Comparison of ENCODE assay signal across 38 cellular contexts in genomic region chr11:33664166-33664565, GRCh38. TPM values are rescaled to one million over a fixed set of nuclear protein-coding genes. Genes with fewer than 3 reads are reported as not detected.
"Had no signal": no experiment of that assay in that cellular context is flagged by ENCODE, and none has a peak within 500 bp of the region (broad histone marks: within the 10 kb centered on the region; RNA-seq: fewer than 3 reads in every experiment).

No MANE protein-coding gene starts in this region.

- DNase-seq: activated B cell treated with CpG ODN at 0.5 μM for 24 hours; activated CD4-positive, alpha-beta memory T cell treated with anti-CD3 and anti-CD28 coated beads for 36 hours; activated CD4-positive, alpha-beta T cell treated with anti-CD3 and anti-CD28 coated beads for 4 hours; activated CD4-positive, alpha-beta T cell treated with anti-CD3 and anti-CD28 coated beads, Interleukin-2, amount 10 ng/mL, durations not matched to agents 24 days and 14 days; activated CD4-positive, alpha-beta T cell treated with anti-CD3 and anti-CD28 coated beads, Interleukin-2, amount 50 U/mL, for 1 hour; activated CD4-positive, alpha-beta T cell treated with anti-CD3 and anti-CD28 coated beads, Interleukin-2, amount 50 U/mL, for 4 hours; activated CD4-positive, CD25-positive, alpha-beta regulatory T cell treated with anti-CD3 and anti-CD28 coated beads, Interleukin-2, amount 50 U/mL, for 72 hours; activated CD8-positive, alpha-beta memory T cell treated with anti-CD3 and anti-CD28 coated beads, Interleukin-2, amount 50 U/mL, for 4 hours; activated CD8-positive, alpha-beta T cell treated with anti-CD3 and anti-CD28 coated beads for 36 hours; activated effector memory CD4-positive, alpha-beta T cell treated with anti-CD3 and anti-CD28 coated beads, Interleukin-2, amount 50 U/mL, for 16 hours; activated gamma-delta T cell treated with Interleukin-2 at 50 U/mL for 16 hours; activated naive CD4-positive, alpha-beta T cell; activated naive CD4-positive, alpha-beta T cell treated with anti-CD3 and anti-CD28 coated beads for 36 hours; activated naive CD4-positive, alpha-beta T cell treated with anti-CD3 and anti-CD28 coated beads, Interleukin-2, amount 50 U/mL, for 16 hours; activated naive CD8-positive, alpha-beta T cell treated with anti-CD3 and anti-CD28 coated beads for 36 hours; activated T-cell treated with anti-CD3 and anti-CD28 coated beads for 4 hours; activated T-cell treated with anti-CD3 and anti-CD28 coated beads, Interleukin-2, amount 50 U/mL, for 1 hour; activated T-cell treated with anti-CD3 and anti-CD28 coated beads, Interleukin-2, amount 50 U/mL, for 4 hours; activated T-cell treated with anti-CD3 and anti-CD28 coated beads, Interleukin-2, amount 50 U/mL, for 72 hours; adrenal gland; amniotic stem cell; aorta; caudate nucleus; T-helper 1 cell; T-helper 2 cell; T-helper 9 cell had no signal

- H3K4me3 Mint-ChIP-seq: activated B cell treated with CpG ODN at 0.5 μM for 24 hours; activated CD4-positive, alpha-beta memory T cell treated with anti-CD3 and anti-CD28 coated beads for 36 hours; activated CD4-positive, alpha-beta T cell treated with anti-CD3 and anti-CD28 coated beads, Interleukin-2, amount 10 ng/mL, durations not matched to agents 24 days and 14 days; activated CD8-positive, alpha-beta T cell treated with anti-CD3 and anti-CD28 coated beads for 36 hours; activated naive CD4-positive, alpha-beta T cell treated with anti-CD3 and anti-CD28 coated beads for 36 hours; activated naive CD8-positive, alpha-beta T cell treated with anti-CD3 and anti-CD28 coated beads for 36 hours; activated T-cell treated with anti-CD3 and anti-CD28 coated beads, Interleukin-2, amount 50 U/mL, for 4 hours; activated T-cell treated with anti-CD3 and anti-CD28 coated beads, Interleukin-2, amount 50 U/mL, for 72 hours; activated T-helper 1 cell treated with anti-CD3 and anti-CD28 coated beads, Interleukin-12 subunit alpha, Interleukin-12 subunit beta, Interleukin-2, Interleukin-4 antibody, amounts not matched to agents 30 ng/mL and 10 ng/mL and 1 ng/mL, durations not matched to agents 14 hours and 24 hours and 36 hours; activated T-helper 17 cell treated with anti-CD3 and anti-CD28 coated beads, Interleukin-2, amount 50 U/mL, for 72 hours; brain; central memory CD8-positive, alpha-beta T cell; T-helper 1 cell treated with Interleukin-12 subunit alpha and Interleukin-12 subunit beta and Interleukin-4 antibody, amounts not matched to agents 30 μg/mL and 1 μg/mL, for 36 hours; T-helper 2 cell treated with Interferon-gamma antibody and Interleukin-4, amounts not matched to agents 5 μg/mL and 100 μg/mL, for 36 hours had no signal

- H3K4me1 ChIP-seq: adrenal gland had no signal

- H3K36me3 Mint-ChIP-seq: activated CD4-positive, alpha-beta memory T cell treated with anti-CD3 and anti-CD28 coated beads for 36 hours; activated naive CD4-positive, alpha-beta T cell treated with anti-CD3 and anti-CD28 coated beads, Interleukin-2, amount 50 U/mL, for 72 hours; activated naive CD8-positive, alpha-beta T cell treated with anti-CD3 and anti-CD28 coated beads for 36 hours had no signal

- H3K4me3 ChIP-seq: adrenal gland, cardiac muscle cell had no signal

- H3K27ac Mint-ChIP-seq: activated B cell treated with CpG ODN at 0.5 μM for 24 hours; activated CD4-positive, alpha-beta memory T cell treated with anti-CD3 and anti-CD28 coated beads for 36 hours; activated CD4-positive, alpha-beta T cell treated with anti-CD3 and anti-CD28 coated beads, Interleukin-2, amount 10 ng/mL, durations not matched to agents 24 days and 14 days; activated CD8-positive, alpha-beta T cell treated with anti-CD3 and anti-CD28 coated beads for 36 hours; activated naive CD4-positive, alpha-beta T cell treated with anti-CD3 and anti-CD28 coated beads for 36 hours; activated naive CD4-positive, alpha-beta T cell treated with anti-CD3 and anti-CD28 coated beads, Interleukin-2, amount 50 U/mL, for 72 hours; activated naive CD8-positive, alpha-beta T cell treated with anti-CD3 and anti-CD28 coated beads for 36 hours; activated T-cell treated with anti-CD3 and anti-CD28 coated beads, Interleukin-2, amount 50 U/mL, for 72 hours; activated T-helper 1 cell treated with anti-CD3 and anti-CD28 coated beads, Interleukin-12 subunit alpha, Interleukin-12 subunit beta, Interleukin-2, Interleukin-4 antibody, amounts not matched to agents 30 ng/mL and 10 ng/mL and 1 ng/mL, durations not matched to agents 14 hours and 24 hours and 36 hours; activated T-helper 17 cell treated with anti-CD3 and anti-CD28 coated beads, Interleukin-2, amount 50 U/mL, for 72 hours; brain; T-helper 1 cell treated with Interleukin-12 subunit alpha and Interleukin-12 subunit beta and Interleukin-4 antibody, amounts not matched to agents 30 μg/mL and 1 μg/mL, for 36 hours; T-helper 2 cell treated with Interferon-gamma antibody and Interleukin-4, amounts not matched to agents 5 μg/mL and 100 μg/mL, for 36 hours had no signal

- H3K9me3 ChIP-seq: adrenal gland had no signal

- H3K9me3 Mint-ChIP-seq: activated B cell treated with CpG ODN at 0.5 μM for 24 hours; activated CD4-positive, alpha-beta memory T cell treated with anti-CD3 and anti-CD28 coated beads for 36 hours; activated CD4-positive, alpha-beta T cell treated with anti-CD3 and anti-CD28 coated beads, Interleukin-2, amount 10 ng/mL, durations not matched to agents 24 days and 14 days; activated CD8-positive, alpha-beta T cell treated with anti-CD3 and anti-CD28 coated beads for 36 hours; activated naive CD4-positive, alpha-beta T cell treated with anti-CD3 and anti-CD28 coated beads for 36 hours; activated naive CD4-positive, alpha-beta T cell treated with anti-CD3 and anti-CD28 coated beads, Interleukin-2, amount 50 U/mL, for 72 hours; activated naive CD8-positive, alpha-beta T cell treated with anti-CD3 and anti-CD28 coated beads for 36 hours; activated T-cell treated with anti-CD3 and anti-CD28 coated beads, Interleukin-2, amount 50 U/mL, for 4 hours; activated T-cell treated with anti-CD3 and anti-CD28 coated beads, Interleukin-2, amount 50 U/mL, for 72 hours; activated T-helper 1 cell treated with anti-CD3 and anti-CD28 coated beads, Interleukin-12 subunit alpha, Interleukin-12 subunit beta, Interleukin-2, Interleukin-4 antibody, amounts not matched to agents 30 ng/mL and 10 ng/mL and 1 ng/mL, durations not matched to agents 14 hours and 24 hours and 36 hours; activated T-helper 17 cell treated with anti-CD3 and anti-CD28 coated beads, Interleukin-2, amount 50 U/mL, for 72 hours; central memory CD8-positive, alpha-beta T cell; T-helper 1 cell treated with Interleukin-12 subunit alpha and Interleukin-12 subunit beta and Interleukin-4 antibody, amounts not matched to agents 30 μg/mL and 1 μg/mL, for 36 hours; T-helper 2 cell treated with Interferon-gamma antibody and Interleukin-4, amounts not matched to agents 5 μg/mL and 100 μg/mL, for 36 hours had no signal

- H3K27ac ChIP-seq: adrenal gland, cardiac muscle cell, VCaP had no signal

- FAIRE-seq: TTC549 had no signal

- H3K27me3 Mint-ChIP-seq: activated CD4-positive, alpha-beta T cell treated with anti-CD3 and anti-CD28 coated beads, Interleukin-2, amount 10 ng/mL, durations not matched to agents 24 days and 14 days; activated naive CD8-positive, alpha-beta T cell treated with anti-CD3 and anti-CD28 coated beads for 36 hours had no signal

- ATAC-seq: activated CD8-positive, alpha-beta T cell treated with anti-CD3 and anti-CD28 coated beads for 36 hours; activated naive CD4-positive, alpha-beta T cell treated with anti-CD3 and anti-CD28 coated beads, Interleukin-2, amount 50 U/mL, for 72 hours; activated T-cell treated with anti-CD3 and anti-CD28 coated beads, Interleukin-2, amount 50 U/mL, for 4 hours; activated T-cell treated with anti-CD3 and anti-CD28 coated beads, Interleukin-2, amount 50 U/mL, for 72 hours; activated T-helper 17 cell treated with anti-CD3 and anti-CD28 coated beads, Interleukin-2, amount 50 U/mL, for 72 hours had no signal

- H3K27me3 ChIP-seq: adrenal gland, cardiac muscle cell had no signal

- H3K4me1 Mint-ChIP-seq: activated B cell treated with CpG ODN at 0.5 μM for 24 hours; activated CD4-positive, alpha-beta T cell treated with anti-CD3 and anti-CD28 coated beads, Interleukin-2, amount 10 ng/mL, durations not matched to agents 24 days and 14 days; activated naive CD8-positive, alpha-beta T cell treated with anti-CD3 and anti-CD28 coated beads for 36 hours; activated T-helper 17 cell treated with anti-CD3 and anti-CD28 coated beads, Interleukin-2, amount 50 U/mL, for 72 hours; central memory CD8-positive, alpha-beta T cell had no signal

- H3K36me3 ChIP-seq: adrenal gland, cardiac muscle cell had no signal

RNA-seq across cellular contexts. Expression of gene C11orf91, which starts 36.5 kb away (rescaled TPM):
- total RNA-seq: activated CD4-positive, alpha-beta memory T cell treated with anti-CD3 and anti-CD28 coated beads for 36 hours; activated CD8-positive, alpha-beta memory T cell treated with anti-CD3 and anti-CD28 coated beads for 36 hours; activated CD8-positive, alpha-beta T cell treated with anti-CD3 and anti-CD28 coated beads for 36 hours; activated naive CD4-positive, alpha-beta T cell treated with anti-CD3 and anti-CD28 coated beads for 36 hours; activated naive CD4-positive, alpha-beta T cell treated with anti-CD3 and anti-CD28 coated beads, Interleukin-2, amount 50 U/mL, for 72 hours; activated T-cell treated with anti-CD3 and anti-CD28 coated beads, Interleukin-2, amount 50 U/mL, for 4 hours; activated T-cell treated with anti-CD3 and anti-CD28 coated beads, Interleukin-2, amount 50 U/mL, for 72 hours; activated T-helper 17 cell treated with anti-CD3 and anti-CD28 coated beads, Interleukin-2, amount 50 U/mL, for 72 hours; adrenal gland; bronchial epithelial cell; cardiac muscle cell had no signal
- polyA plus RNA-seq: aorta had no signal
